1 cellular context compared by ENCODE assay signal in genomic region chr14:23006544-23007419, GRCh38.
TF ChIP-seq lines count a peak whose summit lies in the region.

No MANE protein-coding gene starts in this region.

TF ChIP-seq in HepG2, 621 proteins besides CTCF, POLR2A, EP300 and RAD21 (continued from another document and continues in another):
- TF ChIP-seq RCOR2 (CRISPR knock-in tag; IDR thresholded peaks at IDR 0.05) = peak; percentile 96
- peak; percentile 72; the same call in 1 of the 2 replicates for TF ChIP-seq KDM5A (IDR thresholded peaks at IDR 0.05; ENCODE audit: borderline replicate concordance, low read length)
- peak; percentile 98 for TF ChIP-seq IRX3 (CRISPR knock-in tag; IDR thresholded peaks at IDR 0.05; ENCODE audit: borderline replicate concordance, low read depth)
- TF ChIP-seq MEF2D (CRISPR knock-in tag; IDR thresholded peaks at IDR 0.05) = peak; percentile 86
- peak; percentile 97 for TF ChIP-seq SRSF1 (optimal IDR thresholded peaks at IDR 0.05; ENCODE audit: low read depth, low read length)
- peak; percentile 99 for TF ChIP-seq BATF2 (CRISPR knock-in tag; IDR thresholded peaks at IDR 0.05)
- TF ChIP-seq ZMAT5 (CRISPR knock-in tag; IDR thresholded peaks at IDR 0.05; ENCODE audit: borderline replicate concordance, low read depth) = peak; percentile 67; the same call in 1 of the 2 replicates
- peak; percentile 95 for TF ChIP-seq MED13 (CRISPR knock-in tag; IDR thresholded peaks at IDR 0.05)
- TF ChIP-seq ZNF577 (CRISPR knock-in tag; IDR thresholded peaks at IDR 0.05; ENCODE audit: borderline replicate concordance, low read depth) = no peak
- peak; percentile 99 for TF ChIP-seq ZNF780A (CRISPR knock-in tag; IDR thresholded peaks at IDR 0.05)
- peak; percentile 82 for TF ChIP-seq ZNF512B (CRISPR knock-in tag; IDR thresholded peaks at IDR 0.05; ENCODE audit: borderline replicate concordance)
- TF ChIP-seq ZNF451 (CRISPR knock-in tag; IDR thresholded peaks at IDR 0.05) = peak; percentile 99
- peak; percentile 97 for TF ChIP-seq EEA1 (CRISPR knock-in tag; IDR thresholded peaks at IDR 0.05; ENCODE audit: borderline replicate concordance)
- peak; percentile 92 for TF ChIP-seq PITX1 (CRISPR knock-in tag; IDR thresholded peaks at IDR 0.05)
- peak; percentile 88; the same call in 1 of the 2 replicates for TF ChIP-seq ZNF703 (CRISPR knock-in tag; IDR thresholded peaks at IDR 0.05; ENCODE audit: borderline replicate concordance)
- peak; percentile 92 for TF ChIP-seq TGIF2 (CRISPR knock-in tag; IDR thresholded peaks at IDR 0.05)
- TF ChIP-seq POLR2AphosphoS2 (IDR thresholded peaks at IDR 0.05; ENCODE audit: low read depth, low read length) = 0 out of 2 replicates have a peak, but pooled peaks have one; percentile 40
- peak; percentile 51 for TF ChIP-seq ZNF121 (CRISPR knock-in tag; IDR thresholded peaks at IDR 0.05)
- TF ChIP-seq ZNF367 (CRISPR knock-in tag; IDR thresholded peaks at IDR 0.05; ENCODE audit: borderline replicate concordance) = peak; percentile 93
- TF ChIP-seq ZNF580 (CRISPR knock-in tag; IDR thresholded peaks at IDR 0.05; ENCODE audit: borderline replicate concordance, low read depth) = peak; percentile 100
- TF ChIP-seq ZNF841 (CRISPR knock-in tag; IDR thresholded peaks at IDR 0.05; ENCODE audit: borderline replicate concordance) = peak; percentile 94
- TF ChIP-seq TEAD3 (CRISPR knock-in tag; optimal IDR thresholded peaks at IDR 0.05; ENCODE audit: borderline replicate concordance) = peak; percentile 60
- TF ChIP-seq POGZ (CRISPR knock-in tag; IDR thresholded peaks at IDR 0.05) = peak; percentile 99
- TF ChIP-seq ZC3H4 (CRISPR knock-in tag; IDR thresholded peaks at IDR 0.05; ENCODE audit: borderline replicate concordance) = peak; percentile 98
- TF ChIP-seq ELK4 (CRISPR knock-in tag; IDR thresholded peaks at IDR 0.05; ENCODE audit: borderline replicate concordance) = peak; percentile 78
- peak; percentile 100; the same call in 1 of the 2 replicates for TF ChIP-seq SMAD1 (CRISPR knock-in tag; IDR thresholded peaks at IDR 0.05; ENCODE audit: borderline replicate concordance, low read depth)
- peak; percentile 95 for TF ChIP-seq ZBTB14 (CRISPR knock-in tag; IDR thresholded peaks at IDR 0.05)
- TF ChIP-seq RFXANK (CRISPR knock-in tag; IDR thresholded peaks at IDR 0.05) = peak; percentile 88
- TF ChIP-seq USF2 (IDR thresholded peaks at IDR 0.05; ENCODE audit: low read depth, low read length) = no peak
- TF ChIP-seq USF2 (CRISPR knock-in tag; IDR thresholded peaks at IDR 0.05; ENCODE audit: borderline replicate concordance) = peak; percentile 53; the same call in 1 of the 2 replicates
- peak; percentile 100 for TF ChIP-seq BRD4 (CRISPR knock-in tag; IDR thresholded peaks at IDR 0.05)
- peak; percentile 97 for TF ChIP-seq ZNF20 (CRISPR knock-in tag; IDR thresholded peaks at IDR 0.05)
- TF ChIP-seq PCBP2 (optimal IDR thresholded peaks at IDR 0.05; ENCODE audit: low read depth, low read length, poor library complexity, severe bottlenecking) = no peak
- no peak for TF ChIP-seq SOX6 (IDR thresholded peaks at IDR 0.05)
- TF ChIP-seq SOX6 (CRISPR knock-in tag; IDR thresholded peaks at IDR 0.05) = peak; percentile 94
- peak; percentile 100 for TF ChIP-seq YEATS4 (CRISPR knock-in tag; IDR thresholded peaks at IDR 0.05; ENCODE audit: borderline replicate concordance)
- peak; percentile 99 for TF ChIP-seq ZNF614 (CRISPR knock-in tag; IDR thresholded peaks at IDR 0.05; ENCODE audit: borderline replicate concordance)
- TF ChIP-seq NKX3-1 (CRISPR knock-in tag; IDR thresholded peaks at IDR 0.05) = peak; percentile 98
- no peak for TF ChIP-seq SP1 (IDR thresholded peaks at IDR 0.05)
- peak; percentile 91 for TF ChIP-seq SP1 (CRISPR knock-in tag; IDR thresholded peaks at IDR 0.05)
- peak; percentile 92; the same call in 1 of the 2 replicates for TF ChIP-seq CHCHD3 (CRISPR knock-in tag; IDR thresholded peaks at IDR 0.05)
- peak; percentile 98 for TF ChIP-seq ZNF256 (CRISPR knock-in tag; conservative IDR thresholded peaks at IDR 0.05)
- no peak for TF ChIP-seq ZNF382 (CRISPR knock-in tag; IDR thresholded peaks at IDR 0.05; ENCODE audit: borderline replicate concordance)
- TF ChIP-seq NBN (conservative IDR thresholded peaks at IDR 0.05) = no peak
- TF ChIP-seq ZBTB10 (CRISPR knock-in tag; IDR thresholded peaks at IDR 0.05; ENCODE audit: borderline replicate concordance) = peak; percentile 91
- peak; percentile 91; the same call in 1 of the 2 replicates for TF ChIP-seq TEAD2 (CRISPR knock-in tag; IDR thresholded peaks at IDR 0.05)
- TF ChIP-seq ZNF598 (CRISPR knock-in tag; IDR thresholded peaks at IDR 0.05; ENCODE audit: borderline replicate concordance) = peak; percentile 100
- peak; percentile 77 for TF ChIP-seq ZNF567 (CRISPR knock-in tag; IDR thresholded peaks at IDR 0.05; ENCODE audit: borderline replicate concordance)
- no peak for TF ChIP-seq RFX1 (IDR thresholded peaks at IDR 0.05)
- peak; percentile 99 for TF ChIP-seq NFKBIZ (CRISPR knock-in tag; IDR thresholded peaks at IDR 0.05)
- no peak for TF ChIP-seq SMARCC2 (IDR thresholded peaks at IDR 0.05)
- peak; percentile 58; the same call in 1 of the 2 replicates for TF ChIP-seq HMG20A (CRISPR knock-in tag; IDR thresholded peaks at IDR 0.05; ENCODE audit: borderline replicate concordance)
- peak; percentile 99 for TF ChIP-seq ZFP36L1 (CRISPR knock-in tag; IDR thresholded peaks at IDR 0.05)
- TF ChIP-seq ZFX (CRISPR knock-in tag; IDR thresholded peaks at IDR 0.05; ENCODE audit: low read depth) = peak; percentile 88
- peak; percentile 99 for TF ChIP-seq SNAI1 (CRISPR knock-in tag; IDR thresholded peaks at IDR 0.05; ENCODE audit: borderline replicate concordance)
- peak; percentile 98 for TF ChIP-seq HES4 (CRISPR knock-in tag; IDR thresholded peaks at IDR 0.05; ENCODE audit: borderline replicate concordance)
- TF ChIP-seq ZNF180 (CRISPR knock-in tag; IDR thresholded peaks at IDR 0.05; ENCODE audit: borderline replicate concordance, low read depth) = peak; percentile 93; the same call in 1 of the 2 replicates
- peak; percentile 87 for TF ChIP-seq ZZZ3 (CRISPR knock-in tag; IDR thresholded peaks at IDR 0.05; ENCODE audit: borderline replicate concordance)
- TF ChIP-seq SMARCE1 (IDR thresholded peaks at IDR 0.05; ENCODE audit: borderline replicate concordance) = no peak
- TF ChIP-seq MIXL1 (CRISPR knock-in tag; IDR thresholded peaks at IDR 0.05) = peak; percentile 92; the same call in 1 of the 2 replicates
- TF ChIP-seq NFE2L2 (IDR thresholded peaks at IDR 0.05; ENCODE audit: low read length) = peak; percentile 12; the same call in 1 of the 2 replicates
- TF ChIP-seq ZC3H13 (CRISPR knock-in tag; IDR thresholded peaks at IDR 0.05) = peak; percentile 99
- TF ChIP-seq PRDM4 (CRISPR knock-in tag; IDR thresholded peaks at IDR 0.05; ENCODE audit: borderline replicate concordance) = no peak; the same call in 1 of the 2 replicates
